8 cellular contexts compared by ENCODE assay signal in the genomic region with DNA sequence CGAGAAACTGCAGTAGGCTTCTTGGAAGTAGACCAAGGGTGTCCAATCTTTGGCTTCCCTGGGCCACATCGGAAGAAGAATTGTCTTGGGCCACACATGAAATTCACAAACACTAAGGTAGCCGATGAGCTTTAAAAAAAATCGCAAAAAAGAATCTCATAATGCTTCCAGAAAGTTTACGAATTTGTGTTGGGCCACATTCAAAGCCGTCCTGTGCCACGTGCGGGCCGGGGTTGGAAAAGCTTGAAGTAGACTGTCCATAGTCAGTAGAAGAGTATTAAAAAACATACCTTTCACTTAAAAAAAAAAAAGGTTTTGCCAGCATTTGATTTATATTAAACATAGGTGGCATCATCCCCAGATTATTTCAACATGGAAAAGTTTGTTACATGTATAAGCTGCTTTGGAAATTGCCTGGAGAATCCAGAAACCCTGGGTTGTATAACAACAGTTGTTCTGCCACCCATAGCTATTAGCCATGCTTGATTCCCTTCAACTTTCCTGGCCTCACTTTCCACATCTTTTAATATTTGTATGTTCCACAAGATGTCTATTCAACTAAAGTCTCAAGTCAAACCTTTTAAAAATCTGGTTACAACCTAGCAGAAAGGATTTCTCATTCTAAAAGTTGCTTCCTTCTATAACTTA.
DNase-seq lines count a peak whose midpoint lies in the region; ATAC-seq and TF ChIP-seq lines count a peak whose summit lies in the region.

No MANE protein-coding gene starts in this region.

- ATAC-seq in HG02938 (IDR thresholded peaks at IDR 0.05; ENCODE audit: unreplicated experiment) (no peak), HG03565 (IDR thresholded peaks at IDR 0.05; ENCODE audit: unreplicated experiment) (no peak)

- TF ChIP-seq CTCF in fibroblast of mammary gland (conservative IDR thresholded peaks at IDR 0.05; ENCODE audit: control insufficient read depth, insufficient read depth, low read depth, low read length) = no peak
- TF ChIP-seq CTCF in retinal pigment epithelial cell (conservative IDR thresholded peaks at IDR 0.05; ENCODE audit: low read depth, low read length) = no peak

- peak overlapping the region; percentile 96 for H3K9ac ChIP-seq in SK-N-MC (ENCODE audit: insufficient read length)

- peaks cover 3% of the 10 kb centered on the region; the same call in 1 of the 2 replicates for H3K9me3 ChIP-seq in SK-N-MC (ENCODE audit: low read depth, low read length)

- no peaks in the 10 kb centered on the region for H3K36me3 ChIP-seq in SK-N-MC (ENCODE audit: insufficient read depth, low read length)

- no peak for DNase-seq in SK-N-MC (ENCODE audit: low read depth, low spot score)
- peak; percentile 3 for DNase-seq in fibroblast of mammary gland (ENCODE audit: low read depth)
- no peak for DNase-seq in retinal pigment epithelial cell (ENCODE audit: low read depth)
- no peak for DNase-seq in NCI-H146 treated with DMSO at 0.1 percent for 48 hours (lab: John Stamatoyannopoulos, UW; ENCODE audit: unreplicated experiment)
- no peak for DNase-seq in hepatic stellate cell (ENCODE audit: low spot score)

- peak overlapping the region; percentile 88; the same call in 1 of the 2 replicates for H3K27ac ChIP-seq in SK-N-MC

- peak overlapping the region; percentile 69 for H3K4me3 ChIP-seq in GM08714 (ENCODE audit: low read length)
- peak overlapping the region; percentile 99 for H3K4me3 ChIP-seq in SK-N-MC
- H3K4me3 ChIP-seq in fibroblast of mammary gland (ENCODE audit: control insufficient read depth, low read depth, low read length) = peak overlapping the region; percentile 62
- peak overlapping the region; percentile 82 for H3K4me3 ChIP-seq in retinal pigment epithelial cell (ENCODE audit: low read length)
